31 cellular contexts compared by ENCODE assay signal in the genomic region with DNA sequence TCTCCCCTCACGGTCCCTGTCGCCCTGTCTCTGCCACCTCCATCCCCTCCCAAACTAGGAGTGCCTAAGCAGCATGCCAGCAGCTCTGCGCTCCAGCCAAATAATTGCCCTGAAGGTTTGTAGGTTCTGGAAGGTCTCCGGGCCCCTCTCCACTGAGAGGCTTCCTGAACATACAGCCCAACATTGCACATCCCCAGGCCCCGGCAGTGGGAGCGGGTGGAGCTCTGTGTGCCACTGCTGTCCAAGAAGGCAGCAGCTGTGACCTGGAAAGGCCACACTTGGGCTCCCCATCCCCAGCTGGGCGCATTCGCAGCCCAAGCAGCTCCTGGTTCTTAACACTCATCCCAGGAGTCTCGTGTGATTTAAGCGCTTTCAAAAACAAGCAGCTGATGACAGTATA.
"Had no signal": no experiment of that assay in that cellular context is flagged by ENCODE, and none has a peak within 500 bp of the region (broad histone marks: within the 10 kb centered on the region; RNA-seq: fewer than 3 reads in every experiment).

No MANE protein-coding gene starts in this region.

- H3K9me3 ChIP-seq: gastrocnemius medialis, heart right ventricle, left lung, mucosa of descending colon, neutrophil, right atrium auricular region, sigmoid colon, suprapubic skin, transverse colon, upper lobe of right lung, uterus had no signal

- H3K27ac ChIP-seq: epithelial cell of prostate, heart right ventricle, left lung, neutrophil, parathyroid adenoma, right atrium auricular region, sigmoid colon, upper lobe of right lung, uterus had no signal

- H3K4me3 ChIP-seq: gastrocnemius medialis, heart right ventricle, left lung, mucosa of descending colon, right atrium auricular region, sigmoid colon, suprapubic skin, transverse colon, upper lobe of right lung, uterus had no signal

- H3K27me3 Mint-ChIP-seq: naive thymus-derived CD8-positive, alpha-beta T cell; stimulated activated naive CD8-positive, alpha-beta T cell treated with anti-CD3 and anti-CD28 coated beads, Interleukin-15, amount 100 ng/mL, for 72 hours had no signal

- DNase-seq: effector CD8-positive, alpha-beta T cell; endodermal cell; foreskin fibroblast; gastrocnemius medialis; heart right ventricle; hippocampal formation; left cardiac atrium; left lung; mesenchymal stem cell; mucosa of descending colon; naive thymus-derived CD8-positive, alpha-beta T cell; nephron progenitor cell; sigmoid colon; small intestine; stimulated activated CD4-positive, alpha-beta T cell treated with anti-CD3 and anti-CD28 coated beads, Interleukin-12 subunit alpha, Interleukin-12 subunit beta, amount 100 ng/mL, for 4 hours; stimulated activated CD4-positive, alpha-beta T cell treated with anti-CD3 and anti-CD28 coated beads, Interleukin-1b, Interleukin-23, amount 100 ng/mL, for 48 hours; stimulated activated CD4-positive, alpha-beta T cell treated with anti-CD3 and anti-CD28 coated beads, Interleukin-4, amount 100 ng/mL, for 1 hour; stimulated activated CD8-positive, alpha-beta memory T cell treated with anti-CD3 and anti-CD28 coated beads, Interleukin-4, amount 100 ng/mL, for 48 hours; stimulated activated naive CD4-positive, alpha-beta T cell; stimulated activated naive CD8-positive, alpha-beta T cell treated with anti-CD3 and anti-CD28 coated beads, Interleukin-15, amount 100 ng/mL, for 72 hours; transverse colon; upper lobe of right lung; uterus had no signal

- H3K4me3 Mint-ChIP-seq: endodermal cell; mesothelial cell of epicardium; naive thymus-derived CD8-positive, alpha-beta T cell; nephron progenitor cell; stimulated activated naive CD8-positive, alpha-beta T cell treated with anti-CD3 and anti-CD28 coated beads, Interleukin-15, amount 100 ng/mL, for 72 hours had no signal

- H3K9ac ChIP-seq: parathyroid adenoma had no signal

- H3K36me3 ChIP-seq: gastrocnemius medialis, heart right ventricle, left lung, neutrophil, right atrium auricular region, sigmoid colon, suprapubic skin, transverse colon, upper lobe of right lung, uterus had no signal

- H3K27ac Mint-ChIP-seq: endodermal cell; mesothelial cell of epicardium; nephron progenitor cell; progenitor cell of endocrine pancreas; stimulated activated naive CD8-positive, alpha-beta T cell treated with anti-CD3 and anti-CD28 coated beads, Interleukin-15, amount 100 ng/mL, for 72 hours had no signal

- H3K27me3 ChIP-seq: gastrocnemius medialis, heart right ventricle, left lung, neutrophil, right atrium auricular region, sigmoid colon, suprapubic skin, transverse colon, upper lobe of right lung, uterus had no signal

- ATAC-seq: esophagus mucosa; gastrocnemius medialis; left cardiac atrium; left lung; mucosa of descending colon; naive thymus-derived CD8-positive, alpha-beta T cell; stimulated activated naive CD8-positive, alpha-beta T cell treated with anti-CD3 and anti-CD28 coated beads, Interleukin-15, amount 100 ng/mL, for 72 hours; upper lobe of right lung had no signal

- H2AFZ ChIP-seq: parathyroid adenoma had no signal

- H3K4me1 Mint-ChIP-seq: stimulated activated naive CD8-positive, alpha-beta T cell treated with anti-CD3 and anti-CD28 coated beads, Interleukin-15, amount 100 ng/mL, for 72 hours had no signal

- H3K9me3 Mint-ChIP-seq: endodermal cell; mesothelial cell of epicardium; naive thymus-derived CD8-positive, alpha-beta T cell; nephron progenitor cell; stimulated activated naive CD8-positive, alpha-beta T cell treated with anti-CD3 and anti-CD28 coated beads, Interleukin-15, amount 100 ng/mL, for 72 hours had no signal

- H3K4me1 ChIP-seq: uterus had no signal

- H3K36me3 Mint-ChIP-seq: mesothelial cell of epicardium; naive thymus-derived CD8-positive, alpha-beta T cell had no signal
